30 cellular contexts compared by ENCODE assay signal in the genomic region with DNA sequence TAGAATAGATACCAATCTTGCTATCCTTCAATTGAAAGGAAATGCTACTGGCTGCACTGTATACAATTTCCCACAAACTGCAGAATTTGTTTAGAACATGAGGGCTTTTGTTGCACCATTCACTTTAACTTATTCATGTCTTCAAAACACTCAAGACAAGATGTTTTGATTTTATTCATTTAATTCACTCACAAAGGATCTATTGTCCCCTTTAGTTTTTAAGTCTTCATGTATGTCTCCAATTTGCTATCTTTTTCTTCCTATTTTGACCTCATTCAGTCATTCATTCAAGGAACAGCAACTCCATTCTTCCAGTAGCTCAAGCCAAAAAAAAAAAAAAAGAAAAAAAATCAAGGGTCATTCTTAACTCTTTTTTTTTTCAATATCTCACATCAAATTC.
"Had no signal": no experiment of that assay in that cellular context is flagged by ENCODE, and none has a peak within 500 bp of the region (broad histone marks: within the 10 kb centered on the region; RNA-seq: fewer than 3 reads in every experiment).

No MANE protein-coding gene starts in this region.

- H3K4me3 ChIP-seq: MG63 had no signal

- DNase-seq: Karpas-422, Kasumi-1, MG63, MM.1S, MV-4-11, NCI-H1048, NCI-H1092, NCI-H1092 treated with DMSO at 0.1 percent for 48 hours, NCI-H1417 treated with DMSO at 0.1 percent for 48 hours, NCI-H1436, NCI-H1436 treated with DMSO at 0.1 percent for 48 hours, NCI-H146, NCI-H1694, NCI-H1694 treated with DMSO at 0.1 percent for 48 hours, NCI-H187, NCI-H187 treated with DMSO at 0.1 percent for 48 hours, NCI-H1930, NCI-H2029, NCI-H2029 treated with DMSO at 0.1 percent for 48 hours, NCI-H2081, NCI-H2081 treated with DMSO at 0.1 percent for 48 hours, NCI-H2107, NCI-H2171, NCI-H2171 treated with DMSO at 0.1 percent for 48 hours, NCI-H2227 treated with DMSO at 0.1 percent for 48 hours, NCI-H226, NCI-H446, NCI-H446 treated with DMSO at 0.1 percent for 48 hours, NCI-H510A had no signal

- H3K9ac ChIP-seq: KMS-11 had no signal

- H3K9me3 ChIP-seq: MG63 had no signal

- H3K27ac ChIP-seq: KMS-11 had no signal

- H3K4me2 ChIP-seq: KMS-11 had no signal

- H3K36me3 ChIP-seq: MG63 had no signal
